Comparison of ENCODE assay signal across 1 cellular context in the genomic region with DNA sequence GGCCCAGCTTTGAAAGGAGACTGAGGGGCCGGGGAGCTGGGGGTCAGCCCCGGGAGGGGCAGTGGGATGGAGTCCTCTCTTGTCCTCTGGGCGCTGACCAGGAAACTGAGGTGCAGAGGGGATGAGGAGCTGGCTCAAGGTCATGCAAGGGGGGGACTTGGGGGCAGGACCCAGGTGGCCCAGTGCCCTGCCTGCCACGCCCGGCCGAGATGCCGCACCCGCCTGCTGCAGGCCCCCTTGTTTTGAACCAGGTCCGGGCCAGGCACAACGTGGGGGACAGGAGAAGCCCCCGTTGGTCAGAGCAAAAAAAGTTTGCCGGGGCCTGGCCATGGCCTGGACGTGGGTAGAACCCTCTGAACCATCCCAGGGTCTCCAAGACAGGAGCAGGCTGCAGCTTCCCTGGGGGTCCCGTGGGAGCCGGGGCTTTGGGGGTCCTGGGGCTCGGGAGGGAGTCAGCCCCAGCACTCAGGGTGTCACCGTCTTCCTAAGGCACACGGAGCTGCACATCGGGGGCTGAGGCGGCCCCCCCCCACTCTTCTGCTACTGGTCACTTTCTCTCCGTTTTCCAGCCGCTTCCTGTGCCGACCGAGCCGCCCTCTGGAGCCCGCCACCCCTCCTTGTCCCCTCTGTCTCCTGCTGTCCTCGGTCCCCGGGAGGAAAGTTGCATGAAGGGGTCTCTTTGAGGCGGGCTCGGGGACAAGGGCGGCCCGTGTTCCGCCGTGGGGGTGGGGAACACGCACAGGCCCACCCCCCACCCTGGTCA.
TF ChIP-seq lines count a peak whose summit lies in the region.

No MANE protein-coding gene starts in this region.

TF ChIP-seq in GM23338, 12 proteins besides CTCF, POLR2A, EP300 and RAD21 (continued from another document):
- TF ChIP-seq, protein P1, sequence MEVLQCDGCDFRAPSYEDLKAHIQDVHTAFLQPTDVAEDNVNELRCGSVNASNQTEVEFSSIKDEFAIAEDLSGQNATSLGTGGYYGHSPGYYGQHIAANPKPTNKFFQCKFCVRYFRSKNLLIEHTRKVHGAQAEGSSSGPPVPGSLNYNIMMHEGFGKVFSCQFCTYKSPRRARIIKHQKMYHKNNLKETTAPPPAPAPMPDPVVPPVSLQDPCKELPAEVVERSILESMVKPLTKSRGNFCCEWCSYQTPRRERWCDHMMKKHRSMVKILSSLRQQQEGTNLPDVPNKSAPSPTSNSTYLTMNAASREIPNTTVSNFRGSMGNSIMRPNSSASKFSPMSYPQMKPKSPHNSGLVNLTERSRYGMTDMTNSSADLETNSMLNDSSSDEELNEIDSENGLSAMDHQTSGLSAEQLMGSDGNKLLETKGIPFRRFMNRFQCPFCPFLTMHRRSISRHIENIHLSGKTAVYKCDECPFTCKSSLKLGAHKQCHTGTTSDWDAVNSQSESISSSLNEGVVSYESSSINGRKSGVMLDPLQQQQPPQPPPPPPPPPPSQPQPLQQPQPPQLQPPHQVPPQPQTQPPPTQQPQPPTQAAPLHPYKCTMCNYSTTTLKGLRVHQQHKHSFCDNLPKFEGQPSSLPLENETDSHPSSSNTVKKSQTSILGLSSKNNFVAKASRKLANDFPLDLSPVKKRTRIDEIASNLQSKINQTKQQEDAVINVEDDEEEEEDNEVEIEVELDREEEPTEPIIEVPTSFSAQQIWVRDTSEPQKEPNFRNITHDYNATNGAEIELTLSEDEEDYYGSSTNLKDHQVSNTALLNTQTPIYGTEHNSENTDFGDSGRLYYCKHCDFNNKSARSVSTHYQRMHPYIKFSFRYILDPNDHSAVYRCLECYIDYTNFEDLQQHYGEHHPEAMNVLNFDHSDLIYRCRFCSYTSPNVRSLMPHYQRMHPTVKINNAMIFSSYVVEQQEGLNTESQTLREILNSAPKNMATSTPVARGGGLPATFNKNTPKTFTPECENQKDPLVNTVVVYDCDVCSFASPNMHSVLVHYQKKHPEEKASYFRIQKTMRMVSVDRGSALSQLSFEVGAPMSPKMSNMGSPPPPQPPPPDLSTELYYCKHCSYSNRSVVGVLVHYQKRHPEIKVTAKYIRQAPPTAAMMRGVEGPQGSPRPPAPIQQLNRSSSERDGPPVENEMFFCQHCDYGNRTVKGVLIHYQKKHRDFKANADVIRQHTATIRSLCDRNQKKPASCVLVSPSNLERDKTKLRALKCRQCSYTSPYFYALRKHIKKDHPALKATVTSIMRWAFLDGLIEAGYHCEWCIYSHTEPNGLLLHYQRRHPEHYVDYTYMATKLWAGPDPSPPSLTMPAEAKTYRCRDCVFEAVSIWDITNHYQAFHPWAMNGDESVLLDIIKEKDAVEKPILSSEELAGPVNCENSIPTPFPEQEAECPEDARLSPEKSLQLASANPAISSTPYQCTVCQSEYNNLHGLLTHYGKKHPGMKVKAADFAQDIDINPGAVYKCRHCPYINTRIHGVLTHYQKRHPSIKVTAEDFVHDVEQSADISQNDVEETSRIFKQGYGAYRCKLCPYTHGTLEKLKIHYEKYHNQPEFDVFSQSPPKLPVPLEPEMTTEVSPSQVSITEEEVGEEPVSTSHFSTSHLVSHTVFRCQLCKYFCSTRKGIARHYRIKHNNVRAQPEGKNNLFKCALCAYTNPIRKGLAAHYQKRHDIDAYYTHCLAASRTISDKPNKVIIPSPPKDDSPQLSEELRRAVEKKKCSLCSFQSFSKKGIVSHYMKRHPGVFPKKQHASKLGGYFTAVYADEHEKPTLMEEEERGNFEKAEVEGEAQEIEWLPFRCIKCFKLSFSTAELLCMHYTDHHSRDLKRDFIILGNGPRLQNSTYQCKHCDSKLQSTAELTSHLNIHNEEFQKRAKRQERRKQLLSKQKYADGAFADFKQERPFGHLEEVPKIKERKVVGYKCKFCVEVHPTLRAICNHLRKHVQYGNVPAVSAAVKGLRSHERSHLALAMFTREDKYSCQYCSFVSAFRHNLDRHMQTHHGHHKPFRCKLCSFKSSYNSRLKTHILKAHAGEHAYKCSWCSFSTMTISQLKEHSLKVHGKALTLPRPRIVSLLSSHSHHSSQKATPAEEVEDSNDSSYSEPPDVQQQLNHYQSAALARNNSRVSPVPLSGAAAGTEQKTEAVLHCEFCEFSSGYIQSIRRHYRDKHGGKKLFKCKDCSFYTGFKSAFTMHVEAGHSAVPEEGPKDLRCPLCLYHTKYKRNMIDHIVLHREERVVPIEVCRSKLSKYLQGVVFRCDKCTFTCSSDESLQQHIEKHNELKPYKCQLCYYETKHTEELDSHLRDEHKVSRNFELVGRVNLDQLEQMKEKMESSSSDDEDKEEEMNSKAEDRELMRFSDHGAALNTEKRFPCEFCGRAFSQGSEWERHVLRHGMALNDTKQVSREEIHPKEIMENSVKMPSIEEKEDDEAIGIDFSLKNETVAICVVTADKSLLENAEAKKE (CRISPR knock-in tag; IDR thresholded peaks at IDR 0.05) = no peak
